Comparison of ENCODE assay signal across 1 cellular context in the genomic region with DNA sequence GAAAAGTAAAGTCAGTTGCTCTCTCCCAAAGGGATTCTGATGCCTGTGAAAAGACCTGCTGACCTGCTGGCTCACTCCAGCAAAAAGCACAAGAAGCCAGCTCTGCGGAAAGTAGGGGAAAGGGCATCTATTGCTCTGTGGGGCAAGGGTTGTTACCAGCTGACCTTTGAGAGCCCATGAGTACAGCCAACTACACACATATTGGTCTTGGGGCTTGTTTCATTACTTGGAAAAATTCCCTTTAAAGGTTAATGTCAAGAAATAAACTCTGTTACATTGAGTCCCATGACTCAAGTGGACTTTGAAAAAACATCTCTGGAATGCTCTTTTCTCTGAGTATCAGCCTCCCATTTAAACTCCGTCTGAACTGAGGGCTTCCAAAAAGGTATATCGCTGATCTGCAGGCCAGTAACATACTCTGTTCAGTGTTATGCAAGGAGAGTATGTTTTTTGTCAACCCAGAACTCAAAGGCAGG.
A peak's percentile ranks its signal among the peaks of the same experiment; 100 is the strongest.
TF ChIP-seq lines count a peak whose summit lies in the region.

No MANE protein-coding gene starts in this region.

TF ChIP-seq in HepG2, 621 proteins besides CTCF, POLR2A, EP300 and RAD21:
- TF ChIP-seq TOPORS (CRISPR knock-in tag; IDR thresholded peaks at IDR 0.05) (no peak), PPARG (CRISPR knock-in tag; conservative IDR thresholded peaks at IDR 0.05) (0 out of 2 replicates have a peak, but pooled peaks have one; percentile 39)
